Comparison of ENCODE assay signal across 1 cellular context in genomic region chr6:143468823-143469222, GRCh38. TPM values are rescaled to one million over a fixed set of nuclear protein-coding genes. Genes with fewer than 3 reads are reported as not detected.
"Had no signal": no experiment of that assay in that cellular context is flagged by ENCODE, and none has a peak within 500 bp of the region (broad histone marks: within the 10 kb centered on the region; RNA-seq: fewer than 3 reads in every experiment).

No MANE protein-coding gene starts in this region.

RNA-seq across cellular contexts. Expression of gene FUCA2, which starts 42.7 kb away (rescaled TPM):
- total RNA-seq: OCI-LY7 had no signal
